ENCODE assay signal across 1 cellular context in genomic region chr12:51217133-51217967, GRCh38.
A peak's percentile ranks its signal among the peaks of the same experiment; 100 is the strongest.
TF ChIP-seq lines count a peak whose summit lies in the region.

No MANE protein-coding gene starts in this region.

TF ChIP-seq in endothelial cell of umbilical vein, 7 proteins besides CTCF, POLR2A, EP300 and RAD21 (continued from another document):
- no peak for TF ChIP-seq JUN (IDR thresholded peaks at IDR 0.05; ENCODE audit: borderline replicate concordance, insufficient read depth, insufficient read length, low read depth)
- no peak for TF ChIP-seq MAX (IDR thresholded peaks at IDR 0.05; ENCODE audit: insufficient read depth, insufficient read length)
- no peak for TF ChIP-seq FOS (IDR thresholded peaks at IDR 0.05; ENCODE audit: borderline replicate concordance, insufficient read depth, low read length)
- TF ChIP-seq POLR2AphosphoS5 (IDR thresholded peaks at IDR 0.05; ENCODE audit: insufficient read depth, low read depth, low read length) = peak; percentile 22
